In the genomic region with DNA sequence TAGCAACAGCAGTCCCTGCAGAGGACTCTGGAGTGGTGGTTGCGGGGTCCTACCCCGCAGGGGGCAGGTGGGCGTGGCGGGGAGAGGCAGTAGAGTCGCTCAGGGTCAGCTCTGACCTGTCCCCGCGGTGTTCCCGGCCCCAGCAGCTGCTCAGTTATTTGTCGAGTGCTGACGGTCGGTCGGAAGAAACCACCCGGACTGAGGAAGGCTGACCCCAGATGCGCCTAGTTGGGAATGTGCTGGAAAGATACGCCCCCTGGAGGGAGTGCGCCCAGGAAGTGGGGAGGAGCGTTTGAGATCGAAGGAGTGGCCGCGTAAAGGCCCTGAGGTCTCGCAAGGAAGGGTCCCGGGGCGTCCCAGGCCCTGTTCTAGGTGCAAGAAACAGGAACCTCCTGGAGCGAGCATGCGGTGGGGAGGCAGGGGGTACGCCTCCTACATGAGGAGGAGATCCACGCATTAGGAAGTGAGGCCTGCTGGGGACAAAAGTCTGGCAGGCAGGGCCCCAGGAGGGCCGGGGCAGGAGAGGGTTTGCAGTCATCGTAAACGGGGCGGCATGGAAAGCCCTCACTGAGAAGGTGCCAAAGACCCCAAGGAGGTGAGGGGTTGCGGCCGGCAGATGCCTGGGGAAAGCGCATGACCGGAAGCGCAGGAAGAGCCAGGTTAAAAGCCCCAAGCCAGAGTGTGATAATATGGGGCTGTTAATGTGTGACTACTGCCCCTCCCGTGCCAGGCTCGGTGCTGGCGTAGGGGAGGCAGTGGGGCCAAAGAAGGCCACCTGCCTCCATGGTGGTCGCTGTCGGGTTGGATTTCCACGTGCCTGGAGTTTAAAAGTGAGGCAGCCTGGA, we compare ENCODE assay signal across 9 cellular contexts. TPM values are rescaled to one million over a fixed set of nuclear protein-coding genes. Genes with fewer than 3 reads are reported as not detected.
A peak's percentile ranks its signal among the peaks of the same experiment; 100 is the strongest.
DNase-seq lines count a peak whose midpoint lies in the region; ATAC-seq, FAIRE-seq and TF ChIP-seq lines count a peak whose summit lies in the region.
"Had no signal": no experiment of that assay in that cellular context is flagged by ENCODE, and none has a peak within 500 bp of the region (broad histone marks: within the 10 kb centered on the region; RNA-seq: fewer than 3 reads in every experiment).

No MANE protein-coding gene starts in this region.

- peak overlapping the region; percentile 83 for H2AFZ ChIP-seq in astrocyte (ENCODE audit: low read depth, low read length)

- FAIRE-seq in astrocyte (lab: Jason Lieb, UNC) (no peak), small intestine (lab: Jason Lieb, UNC) (no peak), HTR-8/SVneo (lab: Jason Lieb, UNC) (no peak)

- ATAC-seq in HG03280 (IDR thresholded peaks at IDR 0.05; ENCODE audit: unreplicated experiment) (no peak), HG03571 (IDR thresholded peaks at IDR 0.05; ENCODE audit: unreplicated experiment) (no peak)

- H3K4me1 ChIP-seq in astrocyte (ENCODE audit: insufficient read depth, low read length) (peaks cover 15% of the 10 kb centered on the region), small intestine (ENCODE audit: control insufficient read depth in 2 of 2, insufficient read depth in 1 of 2, low read depth in 1 of 2, low read length in 1 of 2) (no peaks in the 10 kb centered on the region)

- TF ChIP-seq CTCF in astrocyte (IDR thresholded peaks at IDR 0.05; ENCODE audit: insufficient read depth, low read depth, low read length) = no peak

- H3K9me3 Mint-ChIP-seq in T-helper 2 cell treated with Interferon-gamma antibody and Interleukin-4, amounts not matched to agents 5 μg/mL and 100 μg/mL, for 36 hours = no peaks in the 10 kb centered on the region
- H3K9me3 Mint-ChIP-seq in astrocyte (ENCODE audit: unreplicated experiment) = peaks cover 4% of the 10 kb centered on the region

- H3K36me3 ChIP-seq in astrocyte (ENCODE audit: insufficient read depth, low read length) (no peaks in the 10 kb centered on the region), small intestine (ENCODE audit: control insufficient read depth in 2 of 2, insufficient read depth in 2 of 2, low read length in 2 of 2) (no peaks in the 10 kb centered on the region)

- peaks cover 9% of the 10 kb centered on the region for H3K27me3 ChIP-seq in astrocyte (ENCODE audit: insufficient read depth, low read length)
- peaks cover 0 to 21% of the 10 kb centered on the region in 2 donors for H3K27me3 ChIP-seq in small intestine (ENCODE audit: control insufficient read depth in 2 of 2, insufficient read depth in 2 of 2, low read length in 2 of 2)

- peak overlapping the region; percentile 40 for H3K4me3 Mint-ChIP-seq in T-helper 2 cell treated with Interferon-gamma antibody and Interleukin-4, amounts not matched to agents 5 μg/mL and 100 μg/mL, for 36 hours
- H3K4me3 Mint-ChIP-seq in astrocyte (ENCODE audit: unreplicated experiment) = peak overlapping the region; percentile 60

- H3K79me2 ChIP-seq in astrocyte (ENCODE audit: insufficient read depth, low read length) = no peaks in the 10 kb centered on the region

- H3K4me1 Mint-ChIP-seq in T-helper 2 cell treated with Interferon-gamma antibody and Interleukin-4, amounts not matched to agents 5 μg/mL and 100 μg/mL, for 36 hours (ENCODE audit: low read depth) = peaks cover 9% of the 10 kb centered on the region
- peaks cover 8% of the 10 kb centered on the region for H3K4me1 Mint-ChIP-seq in astrocyte (ENCODE audit: low read depth, unreplicated experiment)

- peaks cover 58% of the 10 kb centered on the region for H3K27me3 Mint-ChIP-seq in T-helper 2 cell treated with Interferon-gamma antibody and Interleukin-4, amounts not matched to agents 5 μg/mL and 100 μg/mL, for 36 hours (ENCODE audit: low read depth)
- no peaks in the 10 kb centered on the region for H3K27me3 Mint-ChIP-seq in astrocyte (ENCODE audit: low read depth, unreplicated experiment)

- H3K9me3 ChIP-seq in astrocyte (ENCODE audit: insufficient read depth, low read depth, low read length) (no peaks in the 10 kb centered on the region), iPS-18c (ENCODE audit: control insufficient read depth, insufficient read depth, low read length) (no peaks in the 10 kb centered on the region), small intestine (ENCODE audit: control insufficient read depth, low read depth) (no peaks in the 10 kb centered on the region)

- peak overlapping the region; percentile 13 for H3K4me3 ChIP-seq in astrocyte (ENCODE audit: insufficient read depth, low read depth, low read length)
- H3K4me3 ChIP-seq in iPS-18c (ENCODE audit: insufficient read depth, low read depth, low read length) = peak overlapping the region; percentile 46
- peak overlapping the region in 1 of 2 donors; percentile 38 for H3K4me3 ChIP-seq in small intestine (ENCODE audit: low read depth in 1 of 2, low read length in 2 of 2)

- H3K27ac ChIP-seq in astrocyte (ENCODE audit: low read depth, low read length) (no peak overlapping the region), small intestine (ENCODE audit: low read depth in 1 of 2, low read length in 1 of 2) (no peak overlapping the region)

- H3K9ac ChIP-seq in astrocyte (ENCODE audit: low read length) = peak overlapping the region; percentile 10

- WGBS in small intestine, 3 donors = 2 to 4% (median 2%) methylated on average over 41 to 42 of the region's 42 CpGs

- H3K4me2 ChIP-seq in astrocyte (ENCODE audit: low read length) = peak overlapping the region; percentile 81

- H3K36me3 Mint-ChIP-seq in T-helper 2 cell treated with Interferon-gamma antibody and Interleukin-4, amounts not matched to agents 5 μg/mL and 100 μg/mL, for 36 hours (ENCODE audit: low read depth) = no peaks in the 10 kb centered on the region
- H3K36me3 Mint-ChIP-seq in astrocyte (ENCODE audit: low read depth, unreplicated experiment) = no peaks in the 10 kb centered on the region

- DNase-seq in T-helper 2 cell treated with Interferon-gamma antibody and Interleukin-4, amounts not matched to agents 5 μg/mL and 100 μg/mL, for 36 hours (ENCODE audit: low spot score) = no peak
- no peak for DNase-seq in T-helper 2 cell
- DNase-seq in astrocyte (ENCODE audit: low read depth) = peak; percentile 33
- peak; percentile 58 for DNase-seq in small intestine
- no peak for DNase-seq in HTR-8/SVneo (ENCODE audit: insufficient read length, low spot score)

- no peak overlapping the region for H3K27ac Mint-ChIP-seq in T-helper 2 cell treated with Interferon-gamma antibody and Interleukin-4, amounts not matched to agents 5 μg/mL and 100 μg/mL, for 36 hours
- peak overlapping the region; percentile 36 for H3K27ac Mint-ChIP-seq in astrocyte (ENCODE audit: unreplicated experiment)

- peaks cover 10% of the 10 kb centered on the region for H4K20me1 ChIP-seq in astrocyte (ENCODE audit: insufficient read depth, low read length)

RNA-seq across cellular contexts. Expression of gene CCDC8, which starts 9.1 kb away (rescaled TPM):
- total RNA-seq in astrocyte = 35.5 and 45.5 TPM in 2 replicates
- polyA plus RNA-seq in small intestine = 1 to 10 TPM in 2 of 3 donors, not detected in 1; 1.1 to 2.0 TPM

RNA-seq across cellular contexts. Expression of gene PNMA8C, which starts 24.5 kb away (rescaled TPM):
- 0.55 and 0.98 TPM in 2 replicates for total RNA-seq in astrocyte
- under 1 TPM in 1 of 3 donors, not detected in 2; 0.49 TPM for polyA plus RNA-seq in small intestine
- total RNA-seq: Daoy had no signal

RNA-seq across cellular contexts. Expression of gene PPP5C, which starts 57.4 kb away (rescaled TPM):
- 68.8 and 70.9 TPM in 2 replicates for total RNA-seq in astrocyte
- polyA plus RNA-seq in small intestine = 10 to 100 TPM; 24.0 to 48.9 (median 30.0) TPM

Comparison
In these comparisons a context has a peak if more than half of its experiments do, and no peak if none do; other contexts are left out.
1. DNase-seq: peak in astrocyte (single experiment) and small intestine (single experiment); none in T-helper 2 cell treated with Interferon-gamma antibody and Interleukin-4, amounts not matched to agents 5 μg/mL and 100 μg/mL, for 36 hours (single experiment), T-helper 2 cell (0 of 5) and HTR-8/SVneo (single experiment).